1 cellular context compared by ENCODE assay signal in genomic region chr1:211675230-211676105, GRCh38.
TF ChIP-seq lines count a peak whose summit lies in the region.

TSS of gene NEK2 (minus strand) at chr1:211675621. CDS start at chr1:211675479, 142 bp downstream.

TF ChIP-seq in HepG2, 621 proteins besides CTCF, POLR2A, EP300 and RAD21 (continued from another document and continues in another):
- TF ChIP-seq ZNF441 (CRISPR knock-in tag; IDR thresholded peaks at IDR 0.05; ENCODE audit: borderline replicate concordance) = peak; percentile 84; the same call in 1 of the 2 replicates
- TF ChIP-seq, protein P1, sequence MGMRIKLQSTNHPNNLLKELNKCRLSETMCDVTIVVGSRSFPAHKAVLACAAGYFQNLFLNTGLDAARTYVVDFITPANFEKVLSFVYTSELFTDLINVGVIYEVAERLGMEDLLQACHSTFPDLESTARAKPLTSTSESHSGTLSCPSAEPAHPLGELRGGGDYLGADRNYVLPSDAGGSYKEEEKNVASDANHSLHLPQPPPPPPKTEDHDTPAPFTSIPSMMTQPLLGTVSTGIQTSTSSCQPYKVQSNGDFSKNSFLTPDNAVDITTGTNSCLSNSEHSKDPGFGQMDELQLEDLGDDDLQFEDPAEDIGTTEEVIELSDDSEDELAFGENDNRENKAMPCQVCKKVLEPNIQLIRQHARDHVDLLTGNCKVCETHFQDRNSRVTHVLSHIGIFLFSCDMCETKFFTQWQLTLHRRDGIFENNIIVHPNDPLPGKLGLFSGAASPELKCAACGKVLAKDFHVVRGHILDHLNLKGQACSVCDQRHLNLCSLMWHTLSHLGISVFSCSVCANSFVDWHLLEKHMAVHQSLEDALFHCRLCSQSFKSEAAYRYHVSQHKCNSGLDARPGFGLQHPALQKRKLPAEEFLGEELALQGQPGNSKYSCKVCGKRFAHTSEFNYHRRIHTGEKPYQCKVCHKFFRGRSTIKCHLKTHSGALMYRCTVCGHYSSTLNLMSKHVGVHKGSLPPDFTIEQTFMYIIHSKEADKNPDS (CRISPR knock-in tag; IDR thresholded peaks at IDR 0.05) = peak; percentile 50; the same call in 1 of the 2 replicates
- TF ChIP-seq ZBTB25 (CRISPR knock-in tag; IDR thresholded peaks at IDR 0.05) = peak; percentile 33; the same call in 1 of the 2 replicates
- no peak; the same call in 1 of the 2 replicates for TF ChIP-seq ZSCAN29 (CRISPR knock-in tag; conservative IDR thresholded peaks at IDR 0.05)
- peak; percentile 90 for TF ChIP-seq NFYB (CRISPR knock-in tag; IDR thresholded peaks at IDR 0.05)
- TF ChIP-seq HNF4G (IDR thresholded peaks at IDR 0.05; ENCODE audit: borderline replicate concordance, low read depth, low read length) = peak; percentile 93
- TF ChIP-seq HNF4G (CRISPR knock-in tag; IDR thresholded peaks at IDR 0.05; ENCODE audit: borderline replicate concordance, low read depth) = peak; percentile 97
- TF ChIP-seq HDAC2 (CRISPR knock-in tag; IDR thresholded peaks at IDR 0.05) = peak; percentile 89
- TF ChIP-seq, protein P2, sequence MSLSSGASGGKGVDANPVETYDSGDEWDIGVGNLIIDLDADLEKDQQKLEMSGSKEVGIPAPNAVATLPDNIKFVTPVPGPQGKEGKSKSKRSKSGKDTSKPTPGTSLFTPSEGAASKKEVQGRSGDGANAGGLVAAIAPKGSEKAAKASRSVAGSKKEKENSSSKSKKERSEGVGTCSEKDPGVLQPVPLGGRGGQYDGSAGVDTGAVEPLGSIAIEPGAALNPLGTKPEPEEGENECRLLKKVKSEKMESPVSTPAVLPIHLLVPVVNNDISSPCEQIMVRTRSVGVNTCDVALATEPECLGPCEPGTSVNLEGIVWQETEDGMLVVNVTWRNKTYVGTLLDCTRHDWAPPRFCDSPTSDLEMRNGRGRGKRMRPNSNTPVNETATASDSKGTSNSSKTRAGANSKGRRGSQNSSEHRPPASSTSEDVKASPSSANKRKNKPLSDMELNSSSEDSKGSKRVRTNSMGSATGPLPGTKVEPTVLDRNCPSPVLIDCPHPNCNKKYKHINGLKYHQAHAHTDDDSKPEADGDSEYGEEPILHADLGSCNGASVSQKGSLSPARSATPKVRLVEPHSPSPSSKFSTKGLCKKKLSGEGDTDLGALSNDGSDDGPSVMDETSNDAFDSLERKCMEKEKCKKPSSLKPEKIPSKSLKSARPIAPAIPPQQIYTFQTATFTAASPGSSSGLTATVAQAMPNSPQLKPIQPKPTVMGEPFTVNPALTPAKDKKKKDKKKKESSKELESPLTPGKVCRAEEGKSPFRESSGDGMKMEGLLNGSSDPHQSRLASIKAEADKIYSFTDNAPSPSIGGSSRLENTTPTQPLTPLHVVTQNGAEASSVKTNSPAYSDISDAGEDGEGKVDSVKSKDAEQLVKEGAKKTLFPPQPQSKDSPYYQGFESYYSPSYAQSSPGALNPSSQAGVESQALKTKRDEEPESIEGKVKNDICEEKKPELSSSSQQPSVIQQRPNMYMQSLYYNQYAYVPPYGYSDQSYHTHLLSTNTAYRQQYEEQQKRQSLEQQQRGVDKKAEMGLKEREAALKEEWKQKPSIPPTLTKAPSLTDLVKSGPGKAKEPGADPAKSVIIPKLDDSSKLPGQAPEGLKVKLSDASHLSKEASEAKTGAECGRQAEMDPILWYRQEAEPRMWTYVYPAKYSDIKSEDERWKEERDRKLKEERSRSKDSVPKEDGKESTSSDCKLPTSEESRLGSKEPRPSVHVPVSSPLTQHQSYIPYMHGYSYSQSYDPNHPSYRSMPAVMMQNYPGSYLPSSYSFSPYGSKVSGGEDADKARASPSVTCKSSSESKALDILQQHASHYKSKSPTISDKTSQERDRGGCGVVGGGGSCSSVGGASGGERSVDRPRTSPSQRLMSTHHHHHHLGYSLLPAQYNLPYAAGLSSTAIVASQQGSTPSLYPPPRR (CRISPR knock-in tag; IDR thresholded peaks at IDR 0.05; ENCODE audit: borderline replicate concordance) = peak; percentile 90
- TF ChIP-seq, protein P3, sequence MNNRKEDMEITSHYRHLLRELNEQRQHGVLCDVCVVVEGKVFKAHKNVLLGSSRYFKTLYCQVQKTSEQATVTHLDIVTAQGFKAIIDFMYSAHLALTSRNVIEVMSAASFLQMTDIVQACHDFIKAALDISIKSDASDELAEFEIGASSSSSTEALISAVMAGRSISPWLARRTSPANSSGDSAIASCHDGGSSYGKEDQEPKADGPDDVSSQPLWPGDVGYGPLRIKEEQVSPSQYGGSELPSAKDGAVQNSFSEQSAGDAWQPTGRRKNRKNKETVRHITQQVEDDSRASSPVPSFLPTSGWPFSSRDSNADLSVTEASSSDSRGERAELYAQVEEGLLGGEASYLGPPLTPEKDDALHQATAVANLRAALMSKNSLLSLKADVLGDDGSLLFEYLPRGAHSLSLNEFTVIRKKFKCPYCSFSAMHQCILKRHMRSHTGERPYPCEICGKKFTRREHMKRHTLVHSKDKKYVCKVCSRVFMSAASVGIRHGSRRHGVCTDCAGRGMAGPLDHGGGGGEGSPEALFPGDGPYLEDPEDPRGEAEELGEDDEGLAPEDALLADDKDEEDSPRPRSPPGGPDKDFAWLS (CRISPR knock-in tag; IDR thresholded peaks at IDR 0.05; ENCODE audit: borderline replicate concordance) = no peak
- peak; percentile 68; the same call in 1 of the 2 replicates for TF ChIP-seq ZNF33A (CRISPR knock-in tag; IDR thresholded peaks at IDR 0.05; ENCODE audit: borderline replicate concordance)
- TF ChIP-seq NCOA2 (CRISPR knock-in tag; IDR thresholded peaks at IDR 0.05) = peak; percentile 57
- TF ChIP-seq, protein P4, sequence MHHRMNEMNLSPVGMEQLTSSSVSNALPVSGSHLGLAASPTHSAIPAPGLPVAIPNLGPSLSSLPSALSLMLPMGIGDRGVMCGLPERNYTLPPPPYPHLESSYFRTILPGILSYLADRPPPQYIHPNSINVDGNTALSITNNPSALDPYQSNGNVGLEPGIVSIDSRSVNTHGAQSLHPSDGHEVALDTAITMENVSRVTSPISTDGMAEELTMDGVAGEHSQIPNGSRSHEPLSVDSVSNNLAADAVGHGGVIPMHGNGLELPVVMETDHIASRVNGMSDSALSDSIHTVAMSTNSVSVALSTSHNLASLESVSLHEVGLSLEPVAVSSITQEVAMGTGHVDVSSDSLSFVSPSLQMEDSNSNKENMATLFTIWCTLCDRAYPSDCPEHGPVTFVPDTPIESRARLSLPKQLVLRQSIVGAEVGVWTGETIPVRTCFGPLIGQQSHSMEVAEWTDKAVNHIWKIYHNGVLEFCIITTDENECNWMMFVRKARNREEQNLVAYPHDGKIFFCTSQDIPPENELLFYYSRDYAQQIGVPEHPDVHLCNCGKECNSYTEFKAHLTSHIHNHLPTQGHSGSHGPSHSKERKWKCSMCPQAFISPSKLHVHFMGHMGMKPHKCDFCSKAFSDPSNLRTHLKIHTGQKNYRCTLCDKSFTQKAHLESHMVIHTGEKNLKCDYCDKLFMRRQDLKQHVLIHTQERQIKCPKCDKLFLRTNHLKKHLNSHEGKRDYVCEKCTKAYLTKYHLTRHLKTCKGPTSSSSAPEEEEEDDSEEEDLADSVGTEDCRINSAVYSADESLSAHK (CRISPR knock-in tag; IDR thresholded peaks at IDR 0.05; ENCODE audit: borderline replicate concordance) = 0 out of 2 replicates have a peak, but pooled peaks have one; percentile 50
- TF ChIP-seq SIN3A (IDR thresholded peaks at IDR 0.05; ENCODE audit: borderline replicate concordance, low read depth, low read length) = peak; percentile 99
- no peak for TF ChIP-seq GLI4 (CRISPR knock-in tag; IDR thresholded peaks at IDR 0.05; ENCODE audit: borderline replicate concordance)
- TF ChIP-seq NKX3-1 (CRISPR knock-in tag; IDR thresholded peaks at IDR 0.05) = peak; percentile 95
- peak; percentile 78; the same call in 1 of the 2 replicates for TF ChIP-seq CC2D1A (CRISPR knock-in tag; IDR thresholded peaks at IDR 0.05)
- no peak for TF ChIP-seq RELA (CRISPR knock-in tag; IDR thresholded peaks at IDR 0.05)
- peak; percentile 57; the same call in 1 of the 2 replicates for TF ChIP-seq YEATS2 (CRISPR knock-in tag; IDR thresholded peaks at IDR 0.05; ENCODE audit: borderline replicate concordance)
- no peak for TF ChIP-seq NR1H2 (CRISPR knock-in tag; IDR thresholded peaks at IDR 0.05; ENCODE audit: borderline replicate concordance, low read depth)
- no peak for TF ChIP-seq ZNF292 (CRISPR knock-in tag; IDR thresholded peaks at IDR 0.05; ENCODE audit: borderline replicate concordance, low read depth)
- no peak for TF ChIP-seq HOXA9 (CRISPR knock-in tag; IDR thresholded peaks at IDR 0.05; ENCODE audit: borderline replicate concordance)
- TF ChIP-seq ZMYM4 (CRISPR knock-in tag; IDR thresholded peaks at IDR 0.05) = peak; percentile 96
- no peak; the same call in 1 of the 2 replicates for TF ChIP-seq ZNF180 (CRISPR knock-in tag; IDR thresholded peaks at IDR 0.05; ENCODE audit: borderline replicate concordance, low read depth)
- no peak for TF ChIP-seq SNAPC4 (CRISPR knock-in tag; IDR thresholded peaks at IDR 0.05)
- TF ChIP-seq TCF7 (IDR thresholded peaks at IDR 0.05; ENCODE audit: low read depth) = peak; percentile 57
- no peak for TF ChIP-seq RFXANK (CRISPR knock-in tag; IDR thresholded peaks at IDR 0.05)
- TF ChIP-seq, protein P5, sequence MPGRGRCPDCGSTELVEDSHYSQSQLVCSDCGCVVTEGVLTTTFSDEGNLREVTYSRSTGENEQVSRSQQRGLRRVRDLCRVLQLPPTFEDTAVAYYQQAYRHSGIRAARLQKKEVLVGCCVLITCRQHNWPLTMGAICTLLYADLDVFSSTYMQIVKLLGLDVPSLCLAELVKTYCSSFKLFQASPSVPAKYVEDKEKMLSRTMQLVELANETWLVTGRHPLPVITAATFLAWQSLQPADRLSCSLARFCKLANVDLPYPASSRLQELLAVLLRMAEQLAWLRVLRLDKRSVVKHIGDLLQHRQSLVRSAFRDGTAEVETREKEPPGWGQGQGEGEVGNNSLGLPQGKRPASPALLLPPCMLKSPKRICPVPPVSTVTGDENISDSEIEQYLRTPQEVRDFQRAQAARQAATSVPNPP (CRISPR knock-in tag; IDR thresholded peaks at IDR 0.05) = peak; percentile 74; the same call in 1 of the 2 replicates
- no peak for TF ChIP-seq ZNF382 (CRISPR knock-in tag; IDR thresholded peaks at IDR 0.05; ENCODE audit: borderline replicate concordance)
- 0 out of 2 replicates have a peak, but pooled peaks have one; percentile 48 for TF ChIP-seq ZNF713 (CRISPR knock-in tag; IDR thresholded peaks at IDR 0.05)
- TF ChIP-seq MEIS2 (CRISPR knock-in tag; IDR thresholded peaks at IDR 0.05) = no peak; the same call in 1 of the 2 replicates
- 0 out of 2 replicates have a peak, but pooled peaks have one; percentile 15 for TF ChIP-seq CAMTA2 (CRISPR knock-in tag; IDR thresholded peaks at IDR 0.05; ENCODE audit: borderline replicate concordance)
- no peak for TF ChIP-seq MATR3 (CRISPR knock-in tag; IDR thresholded peaks at IDR 0.05)
- TF ChIP-seq ZNF747 (CRISPR knock-in tag; IDR thresholded peaks at IDR 0.05; ENCODE audit: borderline replicate concordance) = no peak
- 0 out of 2 replicates have a peak, but pooled peaks have one; percentile 55 for TF ChIP-seq JDP2 (CRISPR knock-in tag; IDR thresholded peaks at IDR 0.05; ENCODE audit: borderline replicate concordance)
- TF ChIP-seq ZNF691 (CRISPR knock-in tag; IDR thresholded peaks at IDR 0.05; ENCODE audit: borderline replicate concordance, low read depth) = 0 out of 2 replicates have a peak, but pooled peaks have one; percentile 53
- TF ChIP-seq ZNF232 (CRISPR knock-in tag; IDR thresholded peaks at IDR 0.05; ENCODE audit: borderline replicate concordance) = peak; percentile 68; the same call in 1 of the 2 replicates
- TF ChIP-seq MXI1 (IDR thresholded peaks at IDR 0.05; ENCODE audit: borderline replicate concordance, low read depth, low read length) = peak; percentile 96; the same call in 2 of the 3 replicates
